Comparison of ENCODE assay signal across 1 cellular context in the genomic region with DNA sequence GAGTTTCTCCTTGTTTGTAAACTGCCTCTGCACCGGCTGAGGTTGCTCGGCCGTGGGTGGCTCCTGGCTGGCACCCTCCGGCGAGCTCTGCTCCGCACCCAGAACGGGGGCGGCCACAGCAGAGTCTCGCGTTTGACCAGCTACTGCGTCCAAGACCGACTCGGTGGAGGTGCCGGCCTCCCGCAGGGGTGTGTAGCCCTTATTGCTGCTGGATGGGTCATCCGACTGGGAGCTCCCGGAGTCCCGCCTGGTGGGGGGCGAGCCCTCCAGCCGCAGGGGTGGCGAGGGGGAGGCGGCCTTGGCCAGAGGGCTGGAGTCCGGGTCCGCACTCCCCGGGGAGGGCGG.
A peak's percentile ranks its signal among the peaks of the same experiment; 100 is the strongest.
TF ChIP-seq lines count a peak whose summit lies in the region.

No MANE protein-coding gene starts in this region.

TF ChIP-seq in HepG2, 621 proteins besides CTCF, POLR2A, EP300 and RAD21 (continued from another document and continues in another):
- TF ChIP-seq, protein P1, sequence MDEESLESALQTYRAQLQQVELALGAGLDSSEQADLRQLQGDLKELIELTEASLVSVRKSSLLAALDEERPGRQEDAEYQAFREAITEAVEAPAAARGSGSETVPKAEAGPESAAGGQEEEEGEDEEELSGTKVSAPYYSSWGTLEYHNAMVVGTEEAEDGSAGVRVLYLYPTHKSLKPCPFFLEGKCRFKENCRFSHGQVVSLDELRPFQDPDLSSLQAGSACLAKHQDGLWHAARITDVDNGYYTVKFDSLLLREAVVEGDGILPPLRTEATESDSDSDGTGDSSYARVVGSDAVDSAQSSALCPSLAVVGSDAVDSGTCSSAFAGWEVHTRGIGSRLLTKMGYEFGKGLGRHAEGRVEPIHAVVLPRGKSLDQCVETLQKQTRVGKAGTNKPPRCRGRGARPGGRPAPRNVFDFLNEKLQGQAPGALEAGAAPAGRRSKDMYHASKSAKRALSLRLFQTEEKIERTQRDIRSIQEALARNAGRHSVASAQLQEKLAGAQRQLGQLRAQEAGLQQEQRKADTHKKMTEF (CRISPR knock-in tag; IDR thresholded peaks at IDR 0.05) = no peak
- TF ChIP-seq SALL2 (CRISPR knock-in tag; IDR thresholded peaks at IDR 0.05) (no peak), FOSL1 (CRISPR knock-in tag; IDR thresholded peaks at IDR 0.05; ENCODE audit: borderline replicate concordance) (no peak), MED8 (CRISPR knock-in tag; IDR thresholded peaks at IDR 0.05; ENCODE audit: insufficient replicate concordance) (no peak), ZNF432 (CRISPR knock-in tag; IDR thresholded peaks at IDR 0.05; ENCODE audit: borderline replicate concordance) (no peak), ZNF570 (CRISPR knock-in tag; IDR thresholded peaks at IDR 0.05; ENCODE audit: borderline replicate concordance) (no peak), ARNT (IDR thresholded peaks at IDR 0.05) (no peak), SMAD1 (CRISPR knock-in tag; IDR thresholded peaks at IDR 0.05; ENCODE audit: borderline replicate concordance, low read depth) (no peak), ELF3 (CRISPR knock-in tag; IDR thresholded peaks at IDR 0.05) (no peak), TCF7 (IDR thresholded peaks at IDR 0.05; ENCODE audit: low read depth) (no peak), ZSCAN25 (CRISPR knock-in tag; IDR thresholded peaks at IDR 0.05) (peak; percentile 59), EED (CRISPR knock-in tag; IDR thresholded peaks at IDR 0.05) (peak; percentile 18; the same call in 1 of the 2 replicates), HES4 (CRISPR knock-in tag; IDR thresholded peaks at IDR 0.05; ENCODE audit: borderline replicate concordance) (no peak), SRSF4 (IDR thresholded peaks at IDR 0.05; ENCODE audit: low read depth, low read length, poor library complexity, severe bottlenecking) (no peak), ZNF264 (CRISPR knock-in tag; IDR thresholded peaks at IDR 0.05) (no peak), CCAR2 (optimal IDR thresholded peaks at IDR 0.05; ENCODE audit: low read depth, low read length) (no peak), RFXAP (CRISPR knock-in tag; IDR thresholded peaks at IDR 0.05; ENCODE audit: borderline replicate concordance) (no peak), HDAC1 (CRISPR knock-in tag; IDR thresholded peaks at IDR 0.05) (peak; percentile 20; the same call in 1 of the 2 replicates), GLI4 (CRISPR knock-in tag; IDR thresholded peaks at IDR 0.05; ENCODE audit: borderline replicate concordance) (no peak), ZNF33A (CRISPR knock-in tag; IDR thresholded peaks at IDR 0.05; ENCODE audit: borderline replicate concordance) (no peak), STAT5B (CRISPR knock-in tag; IDR thresholded peaks at IDR 0.05) (no peak), ZNF12 (CRISPR knock-in tag; IDR thresholded peaks at IDR 0.05) (no peak), ZBTB8A (CRISPR knock-in tag; IDR thresholded peaks at IDR 0.05; ENCODE audit: borderline replicate concordance, low read depth) (no peak), TARDBP (CRISPR knock-in tag; IDR thresholded peaks at IDR 0.05) (no peak), NRL (CRISPR knock-in tag; IDR thresholded peaks at IDR 0.05; ENCODE audit: borderline replicate concordance) (no peak), ZNF644 (CRISPR knock-in tag; IDR thresholded peaks at IDR 0.05; ENCODE audit: low read depth) (no peak), ZNF619 (CRISPR knock-in tag; IDR thresholded peaks at IDR 0.05) (no peak), ZKSCAN5 (CRISPR knock-in tag; IDR thresholded peaks at IDR 0.05) (no peak), RFX5 (IDR thresholded peaks at IDR 0.05; ENCODE audit: low read depth, low read length) (no peak), ZNF891 (CRISPR knock-in tag; IDR thresholded peaks at IDR 0.05) (no peak), ZNF329 (CRISPR knock-in tag; IDR thresholded peaks at IDR 0.05; ENCODE audit: low read depth) (no peak), ZNF333 (CRISPR knock-in tag; IDR thresholded peaks at IDR 0.05; ENCODE audit: borderline replicate concordance) (no peak), ZNF207 (IDR thresholded peaks at IDR 0.05; ENCODE audit: borderline replicate concordance) (no peak), NONO (IDR thresholded peaks at IDR 0.05) (no peak), NONO (CRISPR knock-in tag; conservative IDR thresholded peaks at IDR 0.05) (no peak), ZNF256 (CRISPR knock-in tag; conservative IDR thresholded peaks at IDR 0.05) (no peak), POLR2AphosphoS2 (IDR thresholded peaks at IDR 0.05; ENCODE audit: low read depth, low read length) (no peak), SETDB1 (CRISPR knock-in tag; IDR thresholded peaks at IDR 0.05; ENCODE audit: borderline replicate concordance) (no peak), HOXA3 (CRISPR knock-in tag; IDR thresholded peaks at IDR 0.05) (no peak), HNRNPL (IDR thresholded peaks at IDR 0.05; ENCODE audit: low read depth, low read length) (0 out of 2 replicates have a peak, but pooled peaks have one; percentile 16), HIVEP1 (CRISPR knock-in tag; IDR thresholded peaks at IDR 0.05) (0 out of 2 replicates have a peak, but pooled peaks have one; percentile 41), ZNF138 (CRISPR knock-in tag; IDR thresholded peaks at IDR 0.05; ENCODE audit: low read depth) (0 out of 2 replicates have a peak, but pooled peaks have one; percentile 7), FOXM1 (CRISPR knock-in tag; IDR thresholded peaks at IDR 0.05) (no peak), TEAD3 (CRISPR knock-in tag; optimal IDR thresholded peaks at IDR 0.05; ENCODE audit: borderline replicate concordance) (no peak), KDM5A (IDR thresholded peaks at IDR 0.05; ENCODE audit: borderline replicate concordance, low read length) (no peak), ZNF460 (CRISPR knock-in tag; IDR thresholded peaks at IDR 0.05; ENCODE audit: borderline replicate concordance) (no peak), TBX2 (CRISPR knock-in tag; IDR thresholded peaks at IDR 0.05; ENCODE audit: borderline replicate concordance) (no peak)
- TF ChIP-seq, protein P2, sequence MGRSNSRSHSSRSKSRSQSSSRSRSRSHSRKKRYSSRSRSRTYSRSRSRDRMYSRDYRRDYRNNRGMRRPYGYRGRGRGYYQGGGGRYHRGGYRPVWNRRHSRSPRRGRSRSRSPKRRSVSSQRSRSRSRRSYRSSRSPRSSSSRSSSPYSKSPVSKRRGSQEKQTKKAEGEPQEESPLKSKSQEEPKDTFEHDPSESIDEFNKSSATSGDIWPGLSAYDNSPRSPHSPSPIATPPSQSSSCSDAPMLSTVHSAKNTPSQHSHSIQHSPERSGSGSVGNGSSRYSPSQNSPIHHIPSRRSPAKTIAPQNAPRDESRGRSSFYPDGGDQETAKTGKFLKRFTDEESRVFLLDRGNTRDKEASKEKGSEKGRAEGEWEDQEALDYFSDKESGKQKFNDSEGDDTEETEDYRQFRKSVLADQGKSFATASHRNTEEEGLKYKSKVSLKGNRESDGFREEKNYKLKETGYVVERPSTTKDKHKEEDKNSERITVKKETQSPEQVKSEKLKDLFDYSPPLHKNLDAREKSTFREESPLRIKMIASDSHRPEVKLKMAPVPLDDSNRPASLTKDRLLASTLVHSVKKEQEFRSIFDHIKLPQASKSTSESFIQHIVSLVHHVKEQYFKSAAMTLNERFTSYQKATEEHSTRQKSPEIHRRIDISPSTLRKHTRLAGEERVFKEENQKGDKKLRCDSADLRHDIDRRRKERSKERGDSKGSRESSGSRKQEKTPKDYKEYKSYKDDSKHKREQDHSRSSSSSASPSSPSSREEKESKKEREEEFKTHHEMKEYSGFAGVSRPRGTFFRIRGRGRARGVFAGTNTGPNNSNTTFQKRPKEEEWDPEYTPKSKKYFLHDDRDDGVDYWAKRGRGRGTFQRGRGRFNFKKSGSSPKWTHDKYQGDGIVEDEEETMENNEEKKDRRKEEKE (IDR thresholded peaks at IDR 0.05) = no peak
- TF ChIP-seq, protein P3, sequence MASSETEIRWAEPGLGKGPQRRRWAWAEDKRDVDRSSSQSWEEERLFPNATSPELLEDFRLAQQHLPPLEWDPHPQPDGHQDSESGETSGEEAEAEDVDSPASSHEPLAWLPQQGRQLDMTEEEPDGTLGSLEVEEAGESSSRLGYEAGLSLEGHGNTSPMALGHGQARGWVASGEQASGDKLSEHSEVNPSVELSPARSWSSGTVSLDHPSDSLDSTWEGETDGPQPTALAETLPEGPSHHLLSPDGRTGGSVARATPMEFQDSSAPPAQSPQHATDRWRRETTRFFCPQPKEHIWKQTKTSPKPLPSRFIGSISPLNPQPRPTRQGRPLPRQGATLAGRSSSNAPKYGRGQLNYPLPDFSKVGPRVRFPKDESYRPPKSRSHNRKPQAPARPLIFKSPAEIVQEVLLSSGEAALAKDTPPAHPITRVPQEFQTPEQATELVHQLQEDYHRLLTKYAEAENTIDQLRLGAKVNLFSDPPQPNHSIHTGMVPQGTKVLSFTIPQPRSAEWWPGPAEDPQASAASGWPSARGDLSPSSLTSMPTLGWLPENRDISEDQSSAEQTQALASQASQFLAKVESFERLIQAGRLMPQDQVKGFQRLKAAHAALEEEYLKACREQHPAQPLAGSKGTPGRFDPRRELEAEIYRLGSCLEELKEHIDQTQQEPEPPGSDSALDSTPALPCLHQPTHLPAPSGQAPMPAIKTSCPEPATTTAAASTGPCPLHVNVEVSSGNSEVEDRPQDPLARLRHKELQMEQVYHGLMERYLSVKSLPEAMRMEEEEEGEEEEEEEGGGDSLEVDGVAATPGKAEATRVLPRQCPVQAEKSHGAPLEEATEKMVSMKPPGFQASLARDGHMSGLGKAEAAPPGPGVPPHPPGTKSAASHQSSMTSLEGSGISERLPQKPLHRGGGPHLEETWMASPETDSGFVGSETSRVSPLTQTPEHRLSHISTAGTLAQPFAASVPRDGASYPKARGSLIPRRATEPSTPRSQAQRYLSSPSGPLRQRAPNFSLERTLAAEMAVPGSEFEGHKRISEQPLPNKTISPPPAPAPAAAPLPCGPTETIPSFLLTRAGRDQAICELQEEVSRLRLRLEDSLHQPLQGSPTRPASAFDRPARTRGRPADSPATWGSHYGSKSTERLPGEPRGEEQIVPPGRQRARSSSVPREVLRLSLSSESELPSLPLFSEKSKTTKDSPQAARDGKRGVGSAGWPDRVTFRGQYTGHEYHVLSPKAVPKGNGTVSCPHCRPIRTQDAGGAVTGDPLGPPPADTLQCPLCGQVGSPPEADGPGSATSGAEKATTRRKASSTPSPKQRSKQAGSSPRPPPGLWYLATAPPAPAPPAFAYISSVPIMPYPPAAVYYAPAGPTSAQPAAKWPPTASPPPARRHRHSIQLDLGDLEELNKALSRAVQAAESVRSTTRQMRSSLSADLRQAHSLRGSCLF (CRISPR knock-in tag; IDR thresholded peaks at IDR 0.05; ENCODE audit: borderline replicate concordance) = no peak
- TF ChIP-seq, protein P4, sequence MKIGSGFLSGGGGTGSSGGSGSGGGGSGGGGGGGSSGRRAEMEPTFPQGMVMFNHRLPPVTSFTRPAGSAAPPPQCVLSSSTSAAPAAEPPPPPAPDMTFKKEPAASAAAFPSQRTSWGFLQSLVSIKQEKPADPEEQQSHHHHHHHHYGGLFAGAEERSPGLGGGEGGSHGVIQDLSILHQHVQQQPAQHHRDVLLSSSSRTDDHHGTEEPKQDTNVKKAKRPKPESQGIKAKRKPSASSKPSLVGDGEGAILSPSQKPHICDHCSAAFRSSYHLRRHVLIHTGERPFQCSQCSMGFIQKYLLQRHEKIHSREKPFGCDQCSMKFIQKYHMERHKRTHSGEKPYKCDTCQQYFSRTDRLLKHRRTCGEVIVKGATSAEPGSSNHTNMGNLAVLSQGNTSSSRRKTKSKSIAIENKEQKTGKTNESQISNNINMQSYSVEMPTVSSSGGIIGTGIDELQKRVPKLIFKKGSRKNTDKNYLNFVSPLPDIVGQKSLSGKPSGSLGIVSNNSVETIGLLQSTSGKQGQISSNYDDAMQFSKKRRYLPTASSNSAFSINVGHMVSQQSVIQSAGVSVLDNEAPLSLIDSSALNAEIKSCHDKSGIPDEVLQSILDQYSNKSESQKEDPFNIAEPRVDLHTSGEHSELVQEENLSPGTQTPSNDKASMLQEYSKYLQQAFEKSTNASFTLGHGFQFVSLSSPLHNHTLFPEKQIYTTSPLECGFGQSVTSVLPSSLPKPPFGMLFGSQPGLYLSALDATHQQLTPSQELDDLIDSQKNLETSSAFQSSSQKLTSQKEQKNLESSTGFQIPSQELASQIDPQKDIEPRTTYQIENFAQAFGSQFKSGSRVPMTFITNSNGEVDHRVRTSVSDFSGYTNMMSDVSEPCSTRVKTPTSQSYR (CRISPR knock-in tag; IDR thresholded peaks at IDR 0.05; ENCODE audit: borderline replicate concordance) = no peak
- TF ChIP-seq, protein P5, sequence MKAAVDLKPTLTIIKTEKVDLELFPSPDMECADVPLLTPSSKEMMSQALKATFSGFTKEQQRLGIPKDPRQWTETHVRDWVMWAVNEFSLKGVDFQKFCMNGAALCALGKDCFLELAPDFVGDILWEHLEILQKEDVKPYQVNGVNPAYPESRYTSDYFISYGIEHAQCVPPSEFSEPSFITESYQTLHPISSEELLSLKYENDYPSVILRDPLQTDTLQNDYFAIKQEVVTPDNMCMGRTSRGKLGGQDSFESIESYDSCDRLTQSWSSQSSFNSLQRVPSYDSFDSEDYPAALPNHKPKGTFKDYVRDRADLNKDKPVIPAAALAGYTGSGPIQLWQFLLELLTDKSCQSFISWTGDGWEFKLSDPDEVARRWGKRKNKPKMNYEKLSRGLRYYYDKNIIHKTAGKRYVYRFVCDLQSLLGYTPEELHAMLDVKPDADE (CRISPR knock-in tag; IDR thresholded peaks at IDR 0.05) = no peak
- TF ChIP-seq, protein P6, sequence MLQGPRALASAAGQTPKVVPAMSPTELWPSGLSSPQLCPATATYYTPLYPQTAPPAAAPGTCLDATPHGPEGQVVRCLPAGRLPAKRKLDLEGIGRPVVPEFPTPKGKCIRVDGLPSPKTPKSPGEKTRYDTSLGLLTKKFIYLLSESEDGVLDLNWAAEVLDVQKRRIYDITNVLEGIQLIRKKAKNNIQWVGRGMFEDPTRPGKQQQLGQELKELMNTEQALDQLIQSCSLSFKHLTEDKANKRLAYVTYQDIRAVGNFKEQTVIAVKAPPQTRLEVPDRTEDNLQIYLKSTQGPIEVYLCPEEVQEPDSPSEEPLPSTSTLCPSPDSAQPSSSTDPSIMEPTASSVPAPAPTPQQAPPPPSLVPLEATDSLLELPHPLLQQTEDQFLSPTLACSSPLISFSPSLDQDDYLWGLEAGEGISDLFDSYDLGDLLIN (CRISPR knock-in tag; IDR thresholded peaks at IDR 0.05; ENCODE audit: borderline replicate concordance) = no peak
- TF ChIP-seq, protein P7, sequence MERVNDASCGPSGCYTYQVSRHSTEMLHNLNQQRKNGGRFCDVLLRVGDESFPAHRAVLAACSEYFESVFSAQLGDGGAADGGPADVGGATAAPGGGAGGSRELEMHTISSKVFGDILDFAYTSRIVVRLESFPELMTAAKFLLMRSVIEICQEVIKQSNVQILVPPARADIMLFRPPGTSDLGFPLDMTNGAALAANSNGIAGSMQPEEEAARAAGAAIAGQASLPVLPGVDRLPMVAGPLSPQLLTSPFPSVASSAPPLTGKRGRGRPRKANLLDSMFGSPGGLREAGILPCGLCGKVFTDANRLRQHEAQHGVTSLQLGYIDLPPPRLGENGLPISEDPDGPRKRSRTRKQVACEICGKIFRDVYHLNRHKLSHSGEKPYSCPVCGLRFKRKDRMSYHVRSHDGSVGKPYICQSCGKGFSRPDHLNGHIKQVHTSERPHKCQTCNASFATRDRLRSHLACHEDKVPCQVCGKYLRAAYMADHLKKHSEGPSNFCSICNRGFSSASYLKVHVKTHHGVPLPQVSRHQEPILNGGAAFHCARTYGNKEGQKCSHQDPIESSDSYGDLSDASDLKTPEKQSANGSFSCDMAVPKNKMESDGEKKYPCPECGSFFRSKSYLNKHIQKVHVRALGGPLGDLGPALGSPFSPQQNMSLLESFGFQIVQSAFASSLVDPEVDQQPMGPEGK (CRISPR knock-in tag; IDR thresholded peaks at IDR 0.05) = 0 out of 2 replicates have a peak, but pooled peaks have one; percentile 4
- TF ChIP-seq, protein P8, sequence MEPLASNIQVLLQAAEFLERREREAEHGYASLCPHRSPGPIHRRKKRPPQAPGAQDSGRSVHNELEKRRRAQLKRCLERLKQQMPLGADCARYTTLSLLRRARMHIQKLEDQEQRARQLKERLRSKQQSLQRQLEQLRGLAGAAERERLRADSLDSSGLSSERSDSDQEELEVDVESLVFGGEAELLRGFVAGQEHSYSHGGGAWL (CRISPR knock-in tag; IDR thresholded peaks at IDR 0.05) = no peak
